1 cellular context compared by ENCODE assay signal in genomic region chr19:57406516-57407123, GRCh38.
A peak's percentile ranks its signal among the peaks of the same experiment; 100 is the strongest.
TF ChIP-seq lines count a peak whose summit lies in the region.

No MANE protein-coding gene starts in this region.

TF ChIP-seq in HepG2, 621 proteins besides CTCF, POLR2A, EP300 and RAD21 (continued from another document):
- TF ChIP-seq ZNF136 (CRISPR knock-in tag; IDR thresholded peaks at IDR 0.05; ENCODE audit: low read depth), result no peak
- TF ChIP-seq RXRA (CRISPR knock-in tag; IDR thresholded peaks at IDR 0.05), result peak; percentile 28; the same call in 1 of the 2 replicates
- TF ChIP-seq ZNF775 (CRISPR knock-in tag; IDR thresholded peaks at IDR 0.05; ENCODE audit: borderline replicate concordance), result no peak
- TF ChIP-seq ZNF652 (CRISPR knock-in tag; IDR thresholded peaks at IDR 0.05; ENCODE audit: borderline replicate concordance, low read depth), result peak; percentile 32; the same call in 1 of the 2 replicates
- 0 out of 2 replicates have a peak, but pooled peaks have one; percentile 82 for TF ChIP-seq REPIN1 (CRISPR knock-in tag; IDR thresholded peaks at IDR 0.05; ENCODE audit: borderline replicate concordance, low read depth)
- no peak for TF ChIP-seq GABPA (IDR thresholded peaks at IDR 0.05; ENCODE audit: low read depth, low read length)
- TF ChIP-seq GABPA (CRISPR knock-in tag; IDR thresholded peaks at IDR 0.05; ENCODE audit: low read depth), result peak; percentile 69
- TF ChIP-seq, protein P1, sequence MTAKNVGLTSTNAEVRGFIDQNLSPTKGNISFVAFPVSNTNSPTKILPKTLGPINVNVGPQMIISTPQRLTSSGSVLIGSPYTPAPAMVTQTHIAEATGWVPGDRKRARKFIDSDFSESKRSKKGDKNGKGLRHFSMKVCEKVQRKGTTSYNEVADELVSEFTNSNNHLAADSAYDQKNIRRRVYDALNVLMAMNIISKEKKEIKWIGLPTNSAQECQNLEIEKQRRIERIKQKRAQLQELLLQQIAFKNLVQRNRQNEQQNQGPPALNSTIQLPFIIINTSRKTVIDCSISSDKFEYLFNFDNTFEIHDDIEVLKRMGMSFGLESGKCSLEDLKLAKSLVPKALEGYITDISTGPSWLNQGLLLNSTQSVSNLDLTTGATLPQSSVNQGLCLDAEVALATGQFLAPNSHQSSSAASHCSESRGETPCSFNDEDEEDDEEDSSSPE (CRISPR knock-in tag; IDR thresholded peaks at IDR 0.05), result 0 out of 2 replicates have a peak, but pooled peaks have one; percentile 18
- TF ChIP-seq DNMT1 (CRISPR knock-in tag; IDR thresholded peaks at IDR 0.05), result no peak
- TF ChIP-seq HMG20B (CRISPR knock-in tag; conservative IDR thresholded peaks at IDR 0.05), result 0 out of 2 replicates have a peak, but pooled peaks have one; percentile 12
- TF ChIP-seq BORCS8-MEF2B (CRISPR knock-in tag; IDR thresholded peaks at IDR 0.05), result peak; percentile 36; the same call in 1 of the 2 replicates
- peak; percentile 63; the same call in 1 of the 2 replicates for TF ChIP-seq ZNF331 (CRISPR knock-in tag; IDR thresholded peaks at IDR 0.05)
- TF ChIP-seq TOE1 (CRISPR knock-in tag; IDR thresholded peaks at IDR 0.05), result 0 out of 2 replicates have a peak, but pooled peaks have one; percentile 63
- TF ChIP-seq ZNF768 (CRISPR knock-in tag; IDR thresholded peaks at IDR 0.05), result peak; percentile 89
- no peak for TF ChIP-seq HBP1 (CRISPR knock-in tag; IDR thresholded peaks at IDR 0.05; ENCODE audit: low read depth)
- peak; percentile 88; the same call in 1 of the 2 replicates for TF ChIP-seq ZBED4 (CRISPR knock-in tag; IDR thresholded peaks at IDR 0.05; ENCODE audit: borderline replicate concordance)
- peak; percentile 43; the same call in 1 of the 2 replicates for TF ChIP-seq THRA (CRISPR knock-in tag; IDR thresholded peaks at IDR 0.05; ENCODE audit: borderline replicate concordance)
- no peak for TF ChIP-seq PTBP1 (IDR thresholded peaks at IDR 0.05; ENCODE audit: low read depth, low read length, poor library complexity, severe bottlenecking)
- TF ChIP-seq, protein P2, sequence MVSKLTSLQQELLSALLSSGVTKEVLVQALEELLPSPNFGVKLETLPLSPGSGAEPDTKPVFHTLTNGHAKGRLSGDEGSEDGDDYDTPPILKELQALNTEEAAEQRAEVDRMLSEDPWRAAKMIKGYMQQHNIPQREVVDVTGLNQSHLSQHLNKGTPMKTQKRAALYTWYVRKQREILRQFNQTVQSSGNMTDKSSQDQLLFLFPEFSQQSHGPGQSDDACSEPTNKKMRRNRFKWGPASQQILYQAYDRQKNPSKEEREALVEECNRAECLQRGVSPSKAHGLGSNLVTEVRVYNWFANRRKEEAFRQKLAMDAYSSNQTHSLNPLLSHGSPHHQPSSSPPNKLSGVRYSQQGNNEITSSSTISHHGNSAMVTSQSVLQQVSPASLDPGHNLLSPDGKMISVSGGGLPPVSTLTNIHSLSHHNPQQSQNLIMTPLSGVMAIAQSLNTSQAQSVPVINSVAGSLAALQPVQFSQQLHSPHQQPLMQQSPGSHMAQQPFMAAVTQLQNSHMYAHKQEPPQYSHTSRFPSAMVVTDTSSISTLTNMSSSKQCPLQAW (CRISPR knock-in tag; IDR thresholded peaks at IDR 0.05), result peak; percentile 57; the same call in 1 of the 2 replicates
